ENCODE assay signal across 1 cellular context in the genomic region with DNA sequence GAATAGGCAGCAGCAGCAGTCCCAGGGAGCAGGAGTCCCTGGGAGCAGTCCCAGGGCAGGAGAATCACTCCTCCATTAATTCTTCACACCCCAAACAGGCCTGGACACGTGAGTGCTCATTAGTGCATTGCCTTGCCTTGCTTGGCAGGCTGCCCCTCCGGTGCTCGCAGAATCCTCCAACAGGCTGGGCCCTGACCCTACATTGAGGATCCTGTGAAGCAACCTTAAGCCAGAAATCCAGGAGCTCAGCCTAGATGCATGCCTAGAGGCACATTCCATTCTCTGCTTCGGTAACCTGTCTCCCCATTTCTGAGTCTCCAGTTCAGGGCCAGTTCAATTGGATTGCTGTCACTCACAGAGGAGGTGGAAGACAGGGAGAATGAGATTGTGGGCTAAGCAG.
TF ChIP-seq lines count a peak whose summit lies in the region.

No MANE protein-coding gene starts in this region.

TF ChIP-seq in WTC11, 78 proteins besides CTCF, POLR2A, EP300 and RAD21 (continued from another document):
- TF ChIP-seq, protein P1, sequence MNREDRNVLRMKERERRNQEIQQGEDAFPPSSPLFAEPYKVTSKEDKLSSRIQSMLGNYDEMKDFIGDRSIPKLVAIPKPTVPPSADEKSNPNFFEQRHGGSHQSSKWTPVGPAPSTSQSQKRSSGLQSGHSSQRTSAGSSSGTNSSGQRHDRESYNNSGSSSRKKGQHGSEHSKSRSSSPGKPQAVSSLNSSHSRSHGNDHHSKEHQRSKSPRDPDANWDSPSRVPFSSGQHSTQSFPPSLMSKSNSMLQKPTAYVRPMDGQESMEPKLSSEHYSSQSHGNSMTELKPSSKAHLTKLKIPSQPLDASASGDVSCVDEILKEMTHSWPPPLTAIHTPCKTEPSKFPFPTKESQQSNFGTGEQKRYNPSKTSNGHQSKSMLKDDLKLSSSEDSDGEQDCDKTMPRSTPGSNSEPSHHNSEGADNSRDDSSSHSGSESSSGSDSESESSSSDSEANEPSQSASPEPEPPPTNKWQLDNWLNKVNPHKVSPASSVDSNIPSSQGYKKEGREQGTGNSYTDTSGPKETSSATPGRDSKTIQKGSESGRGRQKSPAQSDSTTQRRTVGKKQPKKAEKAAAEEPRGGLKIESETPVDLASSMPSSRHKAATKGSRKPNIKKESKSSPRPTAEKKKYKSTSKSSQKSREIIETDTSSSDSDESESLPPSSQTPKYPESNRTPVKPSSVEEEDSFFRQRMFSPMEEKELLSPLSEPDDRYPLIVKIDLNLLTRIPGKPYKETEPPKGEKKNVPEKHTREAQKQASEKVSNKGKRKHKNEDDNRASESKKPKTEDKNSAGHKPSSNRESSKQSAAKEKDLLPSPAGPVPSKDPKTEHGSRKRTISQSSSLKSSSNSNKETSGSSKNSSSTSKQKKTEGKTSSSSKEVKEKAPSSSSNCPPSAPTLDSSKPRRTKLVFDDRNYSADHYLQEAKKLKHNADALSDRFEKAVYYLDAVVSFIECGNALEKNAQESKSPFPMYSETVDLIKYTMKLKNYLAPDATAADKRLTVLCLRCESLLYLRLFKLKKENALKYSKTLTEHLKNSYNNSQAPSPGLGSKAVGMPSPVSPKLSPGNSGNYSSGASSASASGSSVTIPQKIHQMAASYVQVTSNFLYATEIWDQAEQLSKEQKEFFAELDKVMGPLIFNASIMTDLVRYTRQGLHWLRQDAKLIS (CRISPR knock-in tag; IDR thresholded peaks at IDR 0.05; ENCODE audit: borderline replicate concordance) = no peak
- TF ChIP-seq ZNF263 (CRISPR knock-in tag; IDR thresholded peaks at IDR 0.05; ENCODE audit: low read depth) = no peak
- TF ChIP-seq, protein P2, sequence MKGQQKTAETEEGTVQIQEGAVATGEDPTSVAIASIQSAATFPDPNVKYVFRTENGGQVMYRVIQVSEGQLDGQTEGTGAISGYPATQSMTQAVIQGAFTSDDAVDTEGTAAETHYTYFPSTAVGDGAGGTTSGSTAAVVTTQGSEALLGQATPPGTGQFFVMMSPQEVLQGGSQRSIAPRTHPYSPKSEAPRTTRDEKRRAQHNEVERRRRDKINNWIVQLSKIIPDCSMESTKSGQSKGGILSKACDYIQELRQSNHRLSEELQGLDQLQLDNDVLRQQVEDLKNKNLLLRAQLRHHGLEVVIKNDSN (CRISPR knock-in tag; IDR thresholded peaks at IDR 0.05) = no peak
- TF ChIP-seq, protein P3, sequence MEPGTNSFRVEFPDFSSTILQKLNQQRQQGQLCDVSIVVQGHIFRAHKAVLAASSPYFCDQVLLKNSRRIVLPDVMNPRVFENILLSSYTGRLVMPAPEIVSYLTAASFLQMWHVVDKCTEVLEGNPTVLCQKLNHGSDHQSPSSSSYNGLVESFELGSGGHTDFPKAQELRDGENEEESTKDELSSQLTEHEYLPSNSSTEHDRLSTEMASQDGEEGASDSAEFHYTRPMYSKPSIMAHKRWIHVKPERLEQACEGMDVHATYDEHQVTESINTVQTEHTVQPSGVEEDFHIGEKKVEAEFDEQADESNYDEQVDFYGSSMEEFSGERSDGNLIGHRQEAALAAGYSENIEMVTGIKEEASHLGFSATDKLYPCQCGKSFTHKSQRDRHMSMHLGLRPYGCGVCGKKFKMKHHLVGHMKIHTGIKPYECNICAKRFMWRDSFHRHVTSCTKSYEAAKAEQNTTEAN (CRISPR knock-in tag; IDR thresholded peaks at IDR 0.05) = no peak
- TF ChIP-seq FOXJ3 (CRISPR knock-in tag; IDR thresholded peaks at IDR 0.05; ENCODE audit: borderline replicate concordance) = no peak
- TF ChIP-seq ETV6 (CRISPR knock-in tag; IDR thresholded peaks at IDR 0.05) = no peak
- TF ChIP-seq, protein P4, sequence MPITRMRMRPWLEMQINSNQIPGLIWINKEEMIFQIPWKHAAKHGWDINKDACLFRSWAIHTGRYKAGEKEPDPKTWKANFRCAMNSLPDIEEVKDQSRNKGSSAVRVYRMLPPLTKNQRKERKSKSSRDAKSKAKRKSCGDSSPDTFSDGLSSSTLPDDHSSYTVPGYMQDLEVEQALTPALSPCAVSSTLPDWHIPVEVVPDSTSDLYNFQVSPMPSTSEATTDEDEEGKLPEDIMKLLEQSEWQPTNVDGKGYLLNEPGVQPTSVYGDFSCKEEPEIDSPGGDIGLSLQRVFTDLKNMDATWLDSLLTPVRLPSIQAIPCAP (CRISPR knock-in tag; IDR thresholded peaks at IDR 0.05) = no peak
- no peak for TF ChIP-seq ZNF138 (CRISPR knock-in tag; conservative IDR thresholded peaks at IDR 0.05)
- no peak for TF ChIP-seq TP53 (CRISPR knock-in tag; IDR thresholded peaks at IDR 0.05)
- TF ChIP-seq, protein P5, sequence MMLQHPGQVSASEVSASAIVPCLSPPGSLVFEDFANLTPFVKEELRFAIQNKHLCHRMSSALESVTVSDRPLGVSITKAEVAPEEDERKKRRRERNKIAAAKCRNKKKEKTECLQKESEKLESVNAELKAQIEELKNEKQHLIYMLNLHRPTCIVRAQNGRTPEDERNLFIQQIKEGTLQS (CRISPR knock-in tag; conservative IDR thresholded peaks at IDR 0.05) = no peak
- TF ChIP-seq SP1 (CRISPR knock-in tag; conservative IDR thresholded peaks at IDR 0.05) = no peak
- TF ChIP-seq, protein P6, sequence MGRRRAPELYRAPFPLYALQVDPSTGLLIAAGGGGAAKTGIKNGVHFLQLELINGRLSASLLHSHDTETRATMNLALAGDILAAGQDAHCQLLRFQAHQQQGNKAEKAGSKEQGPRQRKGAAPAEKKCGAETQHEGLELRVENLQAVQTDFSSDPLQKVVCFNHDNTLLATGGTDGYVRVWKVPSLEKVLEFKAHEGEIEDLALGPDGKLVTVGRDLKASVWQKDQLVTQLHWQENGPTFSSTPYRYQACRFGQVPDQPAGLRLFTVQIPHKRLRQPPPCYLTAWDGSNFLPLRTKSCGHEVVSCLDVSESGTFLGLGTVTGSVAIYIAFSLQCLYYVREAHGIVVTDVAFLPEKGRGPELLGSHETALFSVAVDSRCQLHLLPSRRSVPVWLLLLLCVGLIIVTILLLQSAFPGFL (CRISPR knock-in tag; IDR thresholded peaks at IDR 0.05; ENCODE audit: borderline replicate concordance) = no peak
- no peak for TF ChIP-seq ELF4 (CRISPR knock-in tag; IDR thresholded peaks at IDR 0.05; ENCODE audit: low read depth)
- no peak for TF ChIP-seq SMAD4 (CRISPR knock-in tag; IDR thresholded peaks at IDR 0.05)
